1 cellular context compared by ENCODE assay signal in the genomic region with DNA sequence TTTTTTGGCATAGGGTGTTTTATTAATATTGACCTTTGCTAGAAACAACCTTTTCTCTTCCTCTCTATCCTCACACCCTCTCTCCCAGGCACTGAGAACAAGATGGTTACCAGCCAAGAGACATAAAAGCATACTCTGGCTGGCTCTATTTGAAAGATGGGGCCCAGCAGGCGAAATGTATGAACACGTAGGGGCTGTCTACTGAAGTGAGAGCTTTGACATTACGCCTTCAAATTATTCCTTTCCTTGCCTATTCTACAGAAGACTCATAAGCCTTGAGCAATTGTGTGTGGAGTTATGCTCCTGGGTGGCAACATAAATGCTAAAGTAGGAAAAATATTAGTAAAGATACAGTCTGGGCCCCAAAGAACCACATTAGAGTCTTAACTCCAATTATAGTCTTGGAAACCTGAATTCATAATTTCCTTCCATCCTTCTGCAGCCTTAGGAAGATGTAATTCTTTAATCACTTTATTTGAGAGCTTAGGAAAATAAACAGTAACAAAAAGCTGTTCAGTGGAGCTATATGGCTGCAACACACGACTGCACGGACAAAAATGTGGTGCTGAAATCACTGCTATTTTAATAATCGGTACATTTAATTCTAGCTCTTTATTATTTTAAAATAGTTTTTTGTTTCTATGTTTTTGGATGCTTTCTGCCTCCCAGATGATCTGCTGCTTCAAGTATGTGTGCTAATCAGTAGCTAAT.
TF ChIP-seq lines count a peak whose summit lies in the region.

No MANE protein-coding gene starts in this region.

TF ChIP-seq in HepG2, 621 proteins besides CTCF, POLR2A, EP300 and RAD21 (continued from another document):
- TF ChIP-seq PPARG (CRISPR knock-in tag; conservative IDR thresholded peaks at IDR 0.05) = no peak
